ENCODE assay signal across 17 cellular contexts in genomic region chr10:79128241-79128922, GRCh38. TPM values are rescaled to one million over a fixed set of nuclear protein-coding genes. Genes with fewer than 3 reads are reported as not detected.
DNase-seq lines count a peak whose midpoint lies in the region; ATAC-seq and TF ChIP-seq lines count a peak whose summit lies in the region.
"Had no signal": no experiment of that assay in that cellular context is flagged by ENCODE, and none has a peak within 500 bp of the region (broad histone marks: within the 10 kb centered on the region; RNA-seq: fewer than 3 reads in every experiment).

No MANE protein-coding gene starts in this region.

- TF ChIP-seq CTCF in cardiac muscle cell (IDR thresholded peaks at IDR 0.05; ENCODE audit: low read depth, low read length) = no peak
- no peak for TF ChIP-seq CTCF in upper lobe of right lung (IDR thresholded peaks at IDR 0.05)

- H3K4me3 ChIP-seq in cardiac muscle cell (no peak overlapping the region), SJCRH30 (no peak overlapping the region), upper lobe of right lung (no peak overlapping the region)
- H3K4me3 ChIP-seq: ovary had no signal

- peaks cover 15% of the 10 kb centered on the region for H3K36me3 ChIP-seq in cardiac muscle cell
- H3K36me3 ChIP-seq in SJCRH30 = peaks cover 9% of the 10 kb centered on the region
- peaks cover 26% of the 10 kb centered on the region for H3K36me3 ChIP-seq in upper lobe of right lung
- H3K36me3 ChIP-seq: ovary had no signal

- H3K27ac ChIP-seq in cardiac muscle cell = peak overlapping the region; percentile 99
- H3K27ac ChIP-seq in SJCRH30 = peak overlapping the region; percentile 34; the same call in 1 of the 2 replicates
- H3K27ac ChIP-seq in upper lobe of right lung = peak overlapping the region; percentile 56

- intact Hi-C loops in left cardiac atrium (cut with DNase I) (no loop called here), upper lobe of right lung (cut with DNase I) (no loop called here)

- no peaks in the 10 kb centered on the region for H3K36me3 Mint-ChIP-seq in activated naive CD4-positive, alpha-beta T cell treated with anti-CD3 and anti-CD28 coated beads, Interleukin-2, amount 50 U/mL, for 72 hours
- H3K36me3 Mint-ChIP-seq: activated CD8-positive, alpha-beta memory T cell treated with anti-CD3 and anti-CD28 coated beads, Interleukin-2, amount 10 ng/mL, durations not matched to agents 7 days and 5 days had no signal

- H3K27ac Mint-ChIP-seq in activated naive CD4-positive, alpha-beta T cell treated with anti-CD3 and anti-CD28 coated beads, Interleukin-2, amount 50 U/mL, for 72 hours = peak overlapping the region in 1 of 2 donors; percentile 26
- H3K27ac Mint-ChIP-seq: activated B cell treated with CpG ODN at 0.5 μM for 24 hours; activated CD8-positive, alpha-beta memory T cell treated with anti-CD3 and anti-CD28 coated beads, Interleukin-2, amount 10 ng/mL, durations not matched to agents 7 days and 5 days had no signal

- H3K27me3 ChIP-seq in cardiac muscle cell (no peaks in the 10 kb centered on the region), SJCRH30 (no peaks in the 10 kb centered on the region), upper lobe of right lung (no peaks in the 10 kb centered on the region)
- H3K27me3 ChIP-seq: ovary had no signal

- peaks cover 66% of the 10 kb centered on the region for H3K4me1 ChIP-seq in cardiac muscle cell (ENCODE audit: low read depth)
- peaks cover 76% of the 10 kb centered on the region for H3K4me1 ChIP-seq in SJCRH30
- peaks cover 48% of the 10 kb centered on the region for H3K4me1 ChIP-seq in upper lobe of right lung

- no peak for ATAC-seq in left cardiac atrium
- peak; percentile 20 for ATAC-seq in left lobe of liver
- ATAC-seq in upper lobe of right lung = no peak
- no peak for ATAC-seq in activated naive CD4-positive, alpha-beta T cell treated with anti-CD3 and anti-CD28 coated beads, Interleukin-2, amount 50 U/mL, for 72 hours
- ATAC-seq: activated CD8-positive, alpha-beta memory T cell treated with anti-CD3 and anti-CD28 coated beads, Interleukin-2, amount 10 ng/mL, durations not matched to agents 7 days and 5 days had no signal

- H3K9me3 Mint-ChIP-seq in activated naive CD4-positive, alpha-beta T cell treated with anti-CD3 and anti-CD28 coated beads, Interleukin-2, amount 50 U/mL, for 72 hours = no peaks in the 10 kb centered on the region
- H3K9me3 Mint-ChIP-seq: activated B cell treated with CpG ODN at 0.5 μM for 24 hours had no signal

- no peak for DNase-seq in cardiac muscle cell (ENCODE audit: low read depth in 1 of 2, low spot score in 1 of 2)
- no peak for DNase-seq in left cardiac atrium
- DNase-seq in SJCRH30 = no peak
- DNase-seq in left lobe of liver (ENCODE audit: low spot score) = no peak
- DNase-seq in upper lobe of right lung = no peak
- DNase-seq in activated T-cell treated with anti-CD3 and anti-CD28 coated beads, Interleukin-2, amount 50 U/mL, for 48 hours = no peak
- no peak for DNase-seq in DMS79 treated with DMSO at 0.1 percent for 48 hours (lab: John Stamatoyannopoulos, UW)
- DNase-seq in activated naive CD4-positive, alpha-beta T cell treated with anti-CD3 and anti-CD28 coated beads, Interleukin-2, amount 50 U/mL, for 72 hours (ENCODE audit: low spot score in 2 of 2) = no peak
- DNase-seq: activated B cell treated with CpG ODN at 0.5 μM for 24 hours; activated CD8-positive, alpha-beta memory T cell treated with anti-CD3 and anti-CD28 coated beads, Interleukin-2, amount 10 ng/mL, durations not matched to agents 7 days and 5 days; activated naive CD4-positive, alpha-beta T cell; foreskin melanocyte; MM.1S; NCI-H2029 treated with DMSO at 0.1 percent for 48 hours; NCI-H748 treated with DMSO at 0.1 percent for 48 hours; stimulated activated CD4-positive, alpha-beta T cell treated with anti-CD3 and anti-CD28 coated beads, Interleukin-12 subunit alpha, Interleukin-12 subunit beta, amount 100 ng/mL, for 4 hours had no signal

- no peaks in the 10 kb centered on the region for H3K9me3 ChIP-seq in cardiac muscle cell (ENCODE audit: low read depth)
- no peaks in the 10 kb centered on the region for H3K9me3 ChIP-seq in SJCRH30 (replicated peaks)
- H3K9me3 ChIP-seq in upper lobe of right lung = no peaks in the 10 kb centered on the region
- H3K9me3 ChIP-seq: ovary had no signal

RNA-seq across cellular contexts. Expression of gene ZMIZ1, which starts 59.6 kb away (rescaled TPM):
- total RNA-seq in cardiac muscle cell (57.1 and 78.8 TPM in 2 replicates), left cardiac atrium (10 to 100 TPM; 51.4 to 58.0 TPM), left lobe of liver (15.0 TPM), upper lobe of right lung (84.7 TPM)
- 48.2 and 57.7 TPM in 2 replicates for polyA plus RNA-seq in cardiac muscle cell
- total RNA-seq in SJCRH30 (2014; rRNA removed; shearing (Covaris generic)) = 11.5 and 13.6 TPM in 2 replicates
- 10 to 100 TPM; 16.1 to 42.7 TPM for total RNA-seq in activated naive CD4-positive, alpha-beta T cell treated with anti-CD3 and anti-CD28 coated beads, Interleukin-2, amount 50 U/mL, for 72 hours

Comparison
In these comparisons a context has a peak if more than half of its experiments do, and no peak if none do; other contexts are left out.
1. H3K27ac ChIP-seq: peak in every context shown above with its lines; median percentile 99 in cardiac muscle cell; 56 in upper lobe of right lung; 34 in SJCRH30.